ENCODE assay signal across 11 cellular contexts in the genomic region with DNA sequence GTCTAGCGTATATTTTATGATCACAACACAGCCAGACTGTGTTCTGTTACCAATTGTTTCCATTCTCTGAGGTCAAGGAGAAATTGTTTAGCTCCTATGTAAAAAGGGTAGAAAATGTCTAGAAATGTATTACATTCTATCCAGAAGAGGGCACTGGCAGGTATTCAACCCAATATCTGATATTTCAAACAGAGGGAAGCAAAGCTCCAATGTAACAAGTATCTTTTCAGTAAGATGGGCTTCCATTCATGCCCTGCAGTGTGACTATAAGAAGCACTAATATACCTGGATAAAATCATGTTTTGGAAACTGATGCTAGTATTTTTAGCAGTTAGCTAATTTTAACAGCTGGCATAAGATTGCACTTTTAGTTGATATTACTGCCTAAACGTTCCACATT.
A peak's percentile ranks its signal among the peaks of the same experiment; 100 is the strongest.
DNase-seq lines count a peak whose midpoint lies in the region; TF ChIP-seq lines count a peak whose summit lies in the region.
"Had no signal": no experiment of that assay in that cellular context is flagged by ENCODE, and none has a peak within 500 bp of the region (broad histone marks: within the 10 kb centered on the region; RNA-seq: fewer than 3 reads in every experiment).

No MANE protein-coding gene starts in this region.

- no peaks in the 10 kb centered on the region for H4K20me1 ChIP-seq in PC-9 (ENCODE audit: insufficient read depth)

- H3K27me3 Mint-ChIP-seq in CD14-positive monocyte (ENCODE audit: low read depth in 3 of 3): no peaks in the 10 kb centered on the region
- H3K27me3 Mint-ChIP-seq: activated CD4-positive, alpha-beta T cell treated with anti-CD3 and anti-CD28 coated beads, Interleukin-2, amount 10 ng/mL, durations not matched to agents 7 days and 5 days had no signal

- no peak overlapping the region for H3K27ac ChIP-seq in PC-9
- H3K27ac ChIP-seq: SK-N-MC had no signal

- no peak overlapping the region for H3K4me2 ChIP-seq in PC-9

- peak; percentile 39; the same call in 1 of the 2 replicates for TF ChIP-seq CTCF in PC-9 (conservative IDR thresholded peaks at IDR 0.05)
- peak; percentile 21 for TF ChIP-seq CTCF in fibroblast of mammary gland (conservative IDR thresholded peaks at IDR 0.05; ENCODE audit: control insufficient read depth, insufficient read depth, low read depth, low read length)
- peak; percentile 45 for TF ChIP-seq CTCF in retinal pigment epithelial cell (conservative IDR thresholded peaks at IDR 0.05; ENCODE audit: low read depth, low read length)
- TF ChIP-seq CTCF in CD14-positive monocyte (IDR thresholded peaks at IDR 0.05): no peak

- no peak overlapping the region for H3K4me3 Mint-ChIP-seq in CD14-positive monocyte
- H3K4me3 Mint-ChIP-seq: activated CD4-positive, alpha-beta T cell treated with anti-CD3 and anti-CD28 coated beads, Interleukin-2, amount 10 ng/mL, durations not matched to agents 7 days and 5 days; activated naive CD4-positive, alpha-beta T cell treated with anti-CD3 and anti-CD28 coated beads, Interleukin-2, amount 50 U/mL, for 24 hours had no signal

- H3K4me3 ChIP-seq in PC-9: no peak overlapping the region
- no peak overlapping the region for H3K4me3 ChIP-seq in fibroblast of mammary gland (ENCODE audit: control insufficient read depth, low read depth, low read length)
- H3K4me3 ChIP-seq in retinal pigment epithelial cell (ENCODE audit: low read length): no peak overlapping the region
- H3K4me3 ChIP-seq: SK-N-MC had no signal

- POLR2A ChIA-PET in PC-9 (lab: Charles Lee; ENCODE audit: unreplicated experiment): no interaction called here

- no peaks in the 10 kb centered on the region for H3K36me3 Mint-ChIP-seq in CD14-positive monocyte
- H3K36me3 Mint-ChIP-seq: activated naive CD4-positive, alpha-beta T cell treated with anti-CD3 and anti-CD28 coated beads, Interleukin-2, amount 50 U/mL, for 24 hours had no signal

- no peaks in the 10 kb centered on the region for H3K36me3 ChIP-seq in PC-9 (ENCODE audit: low read depth)

- H3K9me3 Mint-ChIP-seq in CD14-positive monocyte: peaks cover 0 to 2% (median 0%) of the 10 kb centered on the region in 7 donors
- H3K9me3 Mint-ChIP-seq: activated CD4-positive, alpha-beta T cell treated with anti-CD3 and anti-CD28 coated beads, Interleukin-2, amount 10 ng/mL, durations not matched to agents 7 days and 5 days; activated naive CD4-positive, alpha-beta T cell treated with anti-CD3 and anti-CD28 coated beads, Interleukin-2, amount 50 U/mL, for 24 hours had no signal

- no peaks in the 10 kb centered on the region for H3K9me3 ChIP-seq in PC-9 (ENCODE audit: insufficient read depth, low read depth)

- H3K9me2 ChIP-seq in PC-9 (ENCODE audit: insufficient read depth): no peaks in the 10 kb centered on the region

- no TSS peak for BruUV-seq in PC-9 (replicated peaks; lab: Mats Ljungman, UMichigan)

- intact Hi-C loops in PC-9 (cut with micrococcal nuclease; ENCODE audit: unreplicated experiment): no loop called here
- intact Hi-C loops in CD14-positive monocyte (cut with micrococcal nuclease): no loop called here

- H3K4me1 Mint-ChIP-seq in CD14-positive monocyte: no peaks in the 10 kb centered on the region
- H3K4me1 Mint-ChIP-seq: activated CD4-positive, alpha-beta T cell treated with anti-CD3 and anti-CD28 coated beads, Interleukin-2, amount 10 ng/mL, durations not matched to agents 7 days and 5 days; activated naive CD4-positive, alpha-beta T cell treated with anti-CD3 and anti-CD28 coated beads, Interleukin-2, amount 50 U/mL, for 24 hours had no signal

- CTCF ChIA-PET in PC-9 (lab: Charles Lee): no interaction called here

- H3K4me1 ChIP-seq in PC-9 (replicated peaks; ENCODE audit: insufficient read depth): no peaks in the 10 kb centered on the region

- DNase-seq in NCI-H1694 treated with DMSO at 0.1 percent for 48 hours (lab: John Stamatoyannopoulos, UW) (peak; percentile 2), NCI-H1694 (lab: John Stamatoyannopoulos, UW) (no peak), PC-9 (no peak), fibroblast of mammary gland (ENCODE audit: low read depth) (peak; percentile 19), retinal pigment epithelial cell (ENCODE audit: low read depth) (no peak), CD14-positive monocyte (ENCODE audit: low spot score) (no peak), SW 1271 (lab: John Stamatoyannopoulos, UW) (no peak)
- no peak for DNase-seq in activated T-cell treated with anti-CD3 and anti-CD28 coated beads, Interleukin-2, amount 50 U/mL, for 48 hours
- DNase-seq: activated CD4-positive, alpha-beta T cell treated with anti-CD3 and anti-CD28 coated beads, Interleukin-2, amount 10 ng/mL, durations not matched to agents 7 days and 5 days had no signal

- H2AFZ ChIP-seq in PC-9: no peak overlapping the region

- no peaks in the 10 kb centered on the region for H3F3A ChIP-seq in PC-9 (ENCODE audit: insufficient read depth, low read depth)

- no peaks in the 10 kb centered on the region for H3K79me2 ChIP-seq in PC-9 (ENCODE audit: low read depth)

- peaks cover 9% of the 10 kb centered on the region; the same call in 1 of the 2 replicates for H3K27me3 ChIP-seq in PC-9 (ENCODE audit: insufficient read depth, low read depth)

- H3K27ac Mint-ChIP-seq in CD14-positive monocyte: no peak overlapping the region
- H3K27ac Mint-ChIP-seq: activated CD4-positive, alpha-beta T cell treated with anti-CD3 and anti-CD28 coated beads, Interleukin-2, amount 10 ng/mL, durations not matched to agents 7 days and 5 days; activated naive CD4-positive, alpha-beta T cell treated with anti-CD3 and anti-CD28 coated beads, Interleukin-2, amount 50 U/mL, for 24 hours had no signal

Comparison
In these comparisons a context has a peak if more than half of its experiments do, and no peak if none do; other contexts are left out.
1. DNase-seq: peak in NCI-H1694 treated with DMSO at 0.1 percent for 48 hours (single experiment) and fibroblast of mammary gland (single experiment); none in NCI-H1694 (single experiment), PC-9 (0 of 2), retinal pigment epithelial cell (single experiment), CD14-positive monocyte (single experiment), activated T-cell treated with anti-CD3 and anti-CD28 coated beads, Interleukin-2, amount 50 U/mL, for 48 hours (0 of 2) and SW 1271 (0 of 2).